22 cellular contexts compared by ENCODE assay signal in genomic region chr1:115833806-115834205, GRCh38. TPM values are rescaled to one million over a fixed set of nuclear protein-coding genes. Genes with fewer than 3 reads are reported as not detected.
DNase-seq lines count a peak whose midpoint lies in the region; ATAC-seq, FAIRE-seq and TF ChIP-seq lines count a peak whose summit lies in the region.
"Had no signal": no experiment of that assay in that cellular context is flagged by ENCODE, and none has a peak within 500 bp of the region (broad histone marks: within the 10 kb centered on the region; RNA-seq: fewer than 3 reads in every experiment).

No MANE protein-coding gene starts in this region.

- peaks cover 9 to 15% of the 10 kb centered on the region in 2 experiments; a peak in 3 of 4 replicates for H3K4me1 ChIP-seq in HCT116 (ENCODE audit: control insufficient read depth in 1 of 2, insufficient read depth in 2 of 2, low read length in 2 of 2)
- H3K4me1 ChIP-seq in keratinocyte (ENCODE audit: control insufficient read depth, extremely low read depth, insufficient read depth, low read length): peaks cover 33% of the 10 kb centered on the region
- H3K4me1 ChIP-seq in PC-9 (replicated peaks; ENCODE audit: insufficient read depth): no peaks in the 10 kb centered on the region
- peaks cover 20% of the 10 kb centered on the region for H3K4me1 ChIP-seq in lower lobe of right lung

- no peak overlapping the region for H3K27ac ChIP-seq in HCT116 (ENCODE audit: low read depth, low read length)
- no peak overlapping the region for H3K27ac ChIP-seq in keratinocyte (ENCODE audit: control insufficient read depth, insufficient read depth, low read length)
- H3K27ac ChIP-seq in PC-9: no peak overlapping the region
- H3K27ac ChIP-seq in lower lobe of right lung: no peak overlapping the region
- H3K27ac ChIP-seq: heart right ventricle, spleen, transverse colon had no signal

- H3K36me3 ChIP-seq in HCT116 (ENCODE audit: control insufficient read depth in 1 of 2, insufficient read depth in 2 of 2, low read length in 2 of 2) (no peaks in the 10 kb centered on the region), keratinocyte (ENCODE audit: control insufficient read depth in 2 of 2, extremely low read depth in 1 of 2, insufficient read depth in 2 of 2, low read length in 2 of 2) (no peaks in the 10 kb centered on the region), PC-9 (ENCODE audit: low read depth) (no peaks in the 10 kb centered on the region), lower lobe of right lung (no peaks in the 10 kb centered on the region)
- H3K36me3 ChIP-seq: heart right ventricle, spleen, transverse colon had no signal

- no peak for TF ChIP-seq POLR2A in HCT116 (IDR thresholded peaks at IDR 0.05; ENCODE audit: borderline replicate concordance, extremely low read depth, insufficient read depth, insufficient read length)

- TF ChIP-seq CTCF in D721Med (IDR thresholded peaks at IDR 0.05; ENCODE audit: insufficient read depth, missing control alignments): peak; percentile 20
- peak in 1 of 3 experiments; percentile 29; a peak in 2 of 6 replicates for TF ChIP-seq CTCF in HCT116 (IDR thresholded peaks at IDR 0.05 in 2 of 3, conservative IDR thresholded peaks at IDR 0.05 in 1 of 3; ENCODE audit: borderline replicate concordance in 1 of 3, insufficient read depth in 1 of 3, low read depth in 2 of 3, low read length in 2 of 3)
- no peak for TF ChIP-seq CTCF in WTC11 (IDR thresholded peaks at IDR 0.05)
- peak; percentile 13 to 60 (median 23) for TF ChIP-seq CTCF in keratinocyte (optimal IDR thresholded peaks at IDR 0.05 in 1 of 3, IDR thresholded peaks at IDR 0.05 in 1 of 3, conservative IDR thresholded peaks at IDR 0.05 in 1 of 3; ENCODE audit: extremely low read depth in 1 of 3, insufficient read depth in 2 of 3, low read length in 3 of 3)
- TF ChIP-seq CTCF in PC-9 (conservative IDR thresholded peaks at IDR 0.05): no peak
- TF ChIP-seq CTCF in lower lobe of right lung (IDR thresholded peaks at IDR 0.05): no peak

- no peak overlapping the region for H3K9ac ChIP-seq in HCT116 (ENCODE audit: low read length)
- no peak overlapping the region for H3K9ac ChIP-seq in keratinocyte (ENCODE audit: control insufficient read depth, extremely low read depth, insufficient read depth, low read length)

- H3K4me1 Mint-ChIP-seq in WTC11: peaks cover 52% of the 10 kb centered on the region

- H3K9me3 Mint-ChIP-seq in WTC11: no peaks in the 10 kb centered on the region
- H3K9me3 Mint-ChIP-seq: activated naive CD8-positive, alpha-beta T cell treated with anti-CD3 and anti-CD28 coated beads, Interleukin-2, amount 50 U/mL, for 24 hours; stimulated activated naive CD8-positive, alpha-beta T cell treated with anti-CD3 and anti-CD28 coated beads, Interleukin-15, amount 100 ng/mL, for 72 hours had no signal

- H3K9me3 ChIP-seq in HCT116 (ENCODE audit: control insufficient read depth in 1 of 2, insufficient read depth in 1 of 2, low read depth in 1 of 2, low read length in 2 of 2) (no peaks in the 10 kb centered on the region), keratinocyte (ENCODE audit: control insufficient read depth, low read depth, low read length) (no peaks in the 10 kb centered on the region), PC-9 (ENCODE audit: insufficient read depth, low read depth) (no peaks in the 10 kb centered on the region), lower lobe of right lung (no peaks in the 10 kb centered on the region)
- H3K9me3 ChIP-seq: heart right ventricle, spleen, transverse colon had no signal

- H3K27me3 Mint-ChIP-seq in WTC11 (ENCODE audit: low read depth): peaks cover 23% of the 10 kb centered on the region

- CTCF ChIA-PET in HCT116 (lab: Charles Lee): interaction anchor here (0.6 to 1.7 kb wide), 2 partner anchors 26 to 147 kb away, joined by 3 to 7 read pairs; no protein-coding TSS in a partner anchor
- CTCF ChIA-PET in WTC11 (lab: Charles Lee): interaction anchor here (1.0 to 2.0 kb wide), 10 partner anchors 16 to 187 kb away, joined by 3 to 16 read pairs (median 4); no protein-coding TSS in a partner anchor
- CTCF ChIA-PET in PC-9 (lab: Charles Lee): no interaction called here

- POLR2A ChIA-PET in HCT116 (lab: Charles Lee): no interaction called here
- POLR2A ChIA-PET in WTC11 (lab: Charles Lee): no interaction called here
- POLR2A ChIA-PET in PC-9 (lab: Charles Lee; ENCODE audit: unreplicated experiment): no interaction called here

- TF ChIP-seq RAD21 in HCT116 (IDR thresholded peaks at IDR 0.05; ENCODE audit: low read depth): no peak

- H3K79me2 ChIP-seq in HCT116 (ENCODE audit: insufficient read depth, low read length) (no peaks in the 10 kb centered on the region), keratinocyte (ENCODE audit: control insufficient read depth, insufficient read depth, low read length) (no peaks in the 10 kb centered on the region), PC-9 (ENCODE audit: low read depth) (no peaks in the 10 kb centered on the region)

- dilution Hi-C loops in keratinocyte (cut with MboI; ENCODE audit: extremely low pct_ligation_motif_present, low sequenced_read_pairs): no loop called here

- H2AFZ ChIP-seq in HCT116 (ENCODE audit: low read depth, low read length, poor library complexity, severe bottlenecking) (no peak overlapping the region), keratinocyte (ENCODE audit: control insufficient read depth, low read length) (no peak overlapping the region), PC-9 (no peak overlapping the region)

- ATAC-seq in HCT116: peak; percentile 52; the same call in 1 of the 2 replicates
- peak; percentile 65 for ATAC-seq in WTC11
- no peak for ATAC-seq in GM18867 (IDR thresholded peaks at IDR 0.05; ENCODE audit: unreplicated experiment)
- no peak for ATAC-seq in lower lobe of right lung
- ATAC-seq: activated naive CD8-positive, alpha-beta T cell treated with anti-CD3 and anti-CD28 coated beads, Interleukin-2, amount 50 U/mL, for 24 hours; heart right ventricle; stimulated activated naive CD8-positive, alpha-beta T cell treated with anti-CD3 and anti-CD28 coated beads, Interleukin-15, amount 100 ng/mL, for 72 hours had no signal

- DNase-seq in D721Med (ENCODE audit: insufficient read length, low spot score): no peak
- no peak for DNase-seq in HCT116 (ENCODE audit: low read depth, low spot score)
- DNase-seq in WTC11 (ENCODE audit: low spot score): peak; percentile 36
- DNase-seq in keratinocyte (ENCODE audit: low read depth, low spot score): no peak
- no peak for DNase-seq in NOMO-1 treated with DMSO at 0.1 percent for 48 hours (lab: John Stamatoyannopoulos, UW; ENCODE audit: unreplicated experiment)
- DNase-seq in PC-9: no peak
- no peak for DNase-seq in lower lobe of right lung
- DNase-seq: activated CD4-positive, alpha-beta T cell treated with anti-CD3 and anti-CD28 coated beads, Interleukin-2, amount 50 U/mL, for 1 hour; activated naive CD8-positive, alpha-beta T cell treated with anti-CD3 and anti-CD28 coated beads, Interleukin-2, amount 50 U/mL, for 24 hours; EL; heart right ventricle; KBM-7; OCI-M1; SHP77 treated with DMSO at 0.1 percent for 48 hours; spleen; stimulated activated CD4-positive, alpha-beta T cell treated with anti-CD3 and anti-CD28 coated beads, Interleukin-4, amount 100 ng/mL, for 24 hours; stimulated activated naive CD8-positive, alpha-beta T cell treated with anti-CD3 and anti-CD28 coated beads, Interleukin-15, amount 100 ng/mL, for 72 hours; T-helper 1 cell; transverse colon had no signal

- no TSS peak for BruUV-seq in HCT116 (replicated peaks; lab: Mats Ljungman, UMichigan)
- no TSS peak for BruUV-seq in PC-9 (replicated peaks; lab: Mats Ljungman, UMichigan)

- FAIRE-seq in D721Med (lab: Jason Lieb, UNC) (no peak), keratinocyte (lab: Jason Lieb, UNC) (no peak)
- FAIRE-seq: colon had no signal

- peaks cover 4% of the 10 kb centered on the region; the same call in 1 of the 2 replicates for H3F3A ChIP-seq in PC-9 (ENCODE audit: insufficient read depth, low read depth)

- RAD21 ChIA-PET in HCT116 (lab: Charles Lee; ENCODE audit: low non-redundant PET in 1 of 2, low total read pairs in 2 of 2, uncharacterized antibody in 2 of 2, unreplicated experiment in 2 of 2): no interaction called here

- intact Hi-C loops in HCT116 (cut with micrococcal nuclease): no loop called here
- intact Hi-C loops in PC-9 (cut with micrococcal nuclease; ENCODE audit: unreplicated experiment): no loop called here
- intact Hi-C loops in lower lobe of right lung (cut with DNase I): no loop called here

- H3K27ac Mint-ChIP-seq in WTC11: no peak overlapping the region
- H3K27ac Mint-ChIP-seq: activated naive CD8-positive, alpha-beta T cell treated with anti-CD3 and anti-CD28 coated beads, Interleukin-2, amount 50 U/mL, for 24 hours; brain; stimulated activated naive CD8-positive, alpha-beta T cell treated with anti-CD3 and anti-CD28 coated beads, Interleukin-15, amount 100 ng/mL, for 72 hours had no signal

- H3K9me2 ChIP-seq in HCT116 (ENCODE audit: insufficient read depth): no peaks in the 10 kb centered on the region
- H3K9me2 ChIP-seq in PC-9 (ENCODE audit: insufficient read depth): no peaks in the 10 kb centered on the region

- H3K27me3 ChIP-seq in HCT116 (ENCODE audit: insufficient read depth, low read length): no peaks in the 10 kb centered on the region
- peaks cover 15% of the 10 kb centered on the region for H3K27me3 ChIP-seq in keratinocyte (ENCODE audit: control insufficient read depth, extremely low read depth, insufficient read depth, low read length)
- H3K27me3 ChIP-seq in PC-9 (ENCODE audit: insufficient read depth, low read depth): no peaks in the 10 kb centered on the region
- peaks cover 49% of the 10 kb centered on the region for H3K27me3 ChIP-seq in lower lobe of right lung (ENCODE audit: low read depth)

- H3K4me3 ChIP-seq in HCT116 (replicated peaks in 1 of 2; ENCODE audit: low read depth in 1 of 2, low read length in 2 of 2) (no peak overlapping the region), keratinocyte (ENCODE audit: control insufficient read depth in 2 of 3, extremely low read depth in 1 of 3, insufficient read depth in 2 of 3, low read depth in 1 of 3, low read length in 3 of 3) (no peak overlapping the region), PC-9 (no peak overlapping the region), lower lobe of right lung (no peak overlapping the region)
- H3K4me3 ChIP-seq: heart right ventricle, spleen, transverse colon had no signal

- no peaks in the 10 kb centered on the region for H3K36me3 Mint-ChIP-seq in WTC11
- H3K36me3 Mint-ChIP-seq: brain had no signal

- H4K20me1 ChIP-seq in HCT116 (ENCODE audit: insufficient read depth) (no peaks in the 10 kb centered on the region), keratinocyte (ENCODE audit: control insufficient read depth, extremely low read depth, insufficient read depth, low read length) (no peaks in the 10 kb centered on the region), PC-9 (ENCODE audit: insufficient read depth) (no peaks in the 10 kb centered on the region)

- H3K4me2 ChIP-seq in HCT116 (ENCODE audit: low read length): no peak overlapping the region
- no peak overlapping the region for H3K4me2 ChIP-seq in keratinocyte (ENCODE audit: control insufficient read depth, extremely low read depth, insufficient read depth, low read depth, low read length)
- no peak overlapping the region for H3K4me2 ChIP-seq in PC-9

- H3K9me1 ChIP-seq in keratinocyte (ENCODE audit: control insufficient read depth, extremely low read depth, insufficient read depth, low read length): no peaks in the 10 kb centered on the region

- no peak overlapping the region for H3K4me3 Mint-ChIP-seq in WTC11
- H3K4me3 Mint-ChIP-seq: activated naive CD8-positive, alpha-beta T cell treated with anti-CD3 and anti-CD28 coated beads, Interleukin-2, amount 50 U/mL, for 24 hours; brain; stimulated activated naive CD8-positive, alpha-beta T cell treated with anti-CD3 and anti-CD28 coated beads, Interleukin-15, amount 100 ng/mL, for 72 hours had no signal

RNA-seq across cellular contexts. Expression of gene NHLH2, which starts 7.1 kb away (rescaled TPM):
- not detected for total RNA-seq in HCT116 (2021; ENCODE audit: unreplicated experiment)
- not detected in 2 replicates for polyA plus RNA-seq in HCT116 (2012)
- 1.8 to 4.3 TPM (median 2.2 TPM) in 3 replicates for total RNA-seq in WTC11 (2021)
- polyA plus RNA-seq in keratinocyte: 0.19 to 0.27 TPM (median 0.21 TPM) in 3 replicates
- polyA plus RNA-seq in keratinocyte (2011; ENCODE audit: low read depth): 0.25 TPM
- polyA plus RNA-seq in keratinocyte (2011; cell fraction: cytosol; rRNA removed): 0.13 TPM in 2 replicates
- polyA plus RNA-seq in keratinocyte (2011; cell fraction: nucleus; rRNA removed): 0.59 and 0.63 TPM in 2 replicates
- 0.39 and 0.79 TPM in 2 replicates for polyA plus RNA-seq in keratinocyte (2012; ENCODE audit: low replicate concordance)
- polyA minus RNA-seq in keratinocyte: 0.16 TPM in 1 of 3 replicates, not detected in the others
- polyA minus RNA-seq in keratinocyte (2011; cell fraction: cytosol; rRNA and poly(A)+ RNA removed): not detected
- polyA minus RNA-seq in keratinocyte (2011; cell fraction: nucleus; rRNA and poly(A)+ RNA removed): 0.11 and 0.16 TPM in 2 replicates
- not detected in 2 replicates for total RNA-seq in PC-9 (2021)
- total RNA-seq in lower lobe of right lung: 0.41 TPM
- total RNA-seq: heart right ventricle, spleen, transverse colon had no signal
- polyA plus RNA-seq: heart right ventricle, spleen had no signal

Comparison
In these comparisons a context has a peak if more than half of its experiments do, and no peak if none do; other contexts are left out.
1. CTCF ChIP-seq: peak in D721Med (single experiment) and keratinocyte (3 of 3); none in WTC11 (single experiment), PC-9 (single experiment) and lower lobe of right lung (single experiment).
2. ATAC-seq: peak in HCT116 (single experiment) and WTC11 (single experiment); none in GM18867 (single experiment) and lower lobe of right lung (0 of 2).